In the genomic region with DNA sequence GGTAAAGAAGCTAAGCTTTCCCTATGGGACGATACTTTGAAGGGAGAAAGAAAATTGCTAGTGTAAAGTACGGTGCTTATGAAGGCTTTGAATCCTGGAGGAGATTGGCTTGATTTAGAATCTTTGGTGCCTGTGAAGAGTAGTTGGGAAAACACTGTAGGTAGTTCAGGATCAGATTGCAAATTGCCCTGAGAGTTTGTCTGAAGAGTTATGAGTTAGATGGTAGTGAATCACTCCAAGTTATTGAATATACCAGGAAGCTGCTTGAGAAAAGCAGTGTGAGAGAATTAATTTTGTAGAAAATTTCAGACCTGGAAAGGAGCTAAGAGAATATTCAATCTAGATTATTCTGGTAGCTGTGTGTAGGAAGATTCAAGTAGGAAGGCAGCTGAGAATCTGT, we compare ENCODE assay signal across 23 cellular contexts. TPM values are rescaled to one million over a fixed set of nuclear protein-coding genes. Genes with fewer than 3 reads are reported as not detected.
DNase-seq lines count a peak whose midpoint lies in the region; ATAC-seq, FAIRE-seq and TF ChIP-seq lines count a peak whose summit lies in the region.
"Had no signal": no experiment of that assay in that cellular context is flagged by ENCODE, and none has a peak within 500 bp of the region (broad histone marks: within the 10 kb centered on the region; RNA-seq: fewer than 3 reads in every experiment).

No MANE protein-coding gene starts in this region.

- H2BK20ac ChIP-seq in IMR-90 (ENCODE audit: low read depth, low read length), result no peak overlapping the region

- TF ChIP-seq POLR2A in IMR-90 (IDR thresholded peaks at IDR 0.05; ENCODE audit: low read depth, low read length) (no peak), K562 (conservative IDR thresholded peaks at IDR 0.05) (no peak)

- peaks cover 99% of the 10 kb centered on the region for H3K79me2 ChIP-seq in K562 (ENCODE audit: control insufficient read depth, insufficient read depth, low read length)

- no peak overlapping the region for H3K18ac ChIP-seq in IMR-90 (ENCODE audit: low read depth, low read length)

- intact Hi-C loops in CD8-positive, alpha-beta T cell (cut with DNase I, micrococcal nuclease), result no loop called here
- intact Hi-C loops in IMR-90 (cut with micrococcal nuclease) (no loop called here), K562 (cut with micrococcal nuclease) (loop anchor here (5.0 kb wide), 1 partner anchor 1811 kb away; a partner anchor contains a TSS), upper lobe of right lung (cut with DNase I) (no loop called here)

- peaks cover 95% of the 10 kb centered on the region for H3K4me1 Mint-ChIP-seq in CD8-positive, alpha-beta T cell (ENCODE audit: low read depth)
- H3K4me1 Mint-ChIP-seq in naive B cell, result peaks cover 59 to 78% (median 61%) of the 10 kb centered on the region in 3 donors

- BruUV-seq in IMR-90 (replicated peaks; lab: Mats Ljungman, UMichigan), result no TSS peak
- no TSS peak for BruUV-seq in K562 (replicated peaks; lab: Mats Ljungman, UMichigan)

- H3K27ac ChIP-seq in CD8-positive, alpha-beta T cell (ENCODE audit: low read depth, low read length), result no peak overlapping the region
- no peak overlapping the region for H3K27ac ChIP-seq in IMR-90 (ENCODE audit: insufficient read depth, low read length)
- no peak overlapping the region; the same call in 2 of the 3 replicates for H3K27ac ChIP-seq in K562 (ENCODE audit: extremely low read depth, low read depth, low read length)
- no peak overlapping the region for H3K27ac ChIP-seq in upper lobe of right lung
- H3K27ac ChIP-seq: A549, left ventricle myocardium inferior, neutrophil, Peyer's patch had no signal

- CTCF ChIA-PET in CD8-positive, alpha-beta T cell (lab: Charles Lee), result interaction anchor here (0.9 to 1.0 kb wide), 2 partner anchors 10 to 713 kb away, joined by 3 to 7 read pairs; no protein-coding TSS in a partner anchor
- CTCF ChIA-PET in IMR-90 (lab: Yijun Ruan, JAX) (interaction anchor here (0.8 kb wide), 1 partner anchor 10 kb away, joined by 4 read pairs; no protein-coding TSS in a partner anchor), K562 (lab: Yijun Ruan, JAX; ENCODE audit: low intra/inter-chr PET ratio) (no interaction called here)

- no peak overlapping the region for H3K14ac ChIP-seq in IMR-90 (replicated peaks; ENCODE audit: low read depth, low read length)

- in situ Hi-C loops in IMR-90 (cut with MboI; ENCODE audit: low sequenced_read_pairs), result no loop called here
- in situ Hi-C loops in K562 (cut with MboI), result no loop called here

- H2BK15ac ChIP-seq in IMR-90 (ENCODE audit: low read depth, low read length), result no peak overlapping the region

- H3K4ac ChIP-seq in IMR-90 (ENCODE audit: low read depth, low read length), result no peak overlapping the region

- H3K4me3 ChIP-seq in CD8-positive, alpha-beta T cell (ENCODE audit: low read depth, low read length), result no peak overlapping the region
- H3K4me3 ChIP-seq in IMR-90 (ENCODE audit: insufficient read depth, low read depth, low read length), result no peak overlapping the region
- H3K4me3 ChIP-seq in K562, result no peak overlapping the region
- H3K4me3 ChIP-seq in upper lobe of right lung, result no peak overlapping the region
- H3K4me3 ChIP-seq: A549, left ventricle myocardium inferior, Peyer's patch had no signal

- no peak for DNase-seq in CD8-positive, alpha-beta T cell
- DNase-seq in IMR-90 (peak; percentile 45), K562 (ENCODE audit: extremely low read depth in 1 of 4, low spot score in 3 of 4) (no peak), naive B cell (no peak), NOMO-1 treated with dmso at 0.1 percent for 144 hours (lab: John Stamatoyannopoulos, UW; ENCODE audit: unreplicated experiment) (no peak), upper lobe of right lung (no peak), pons (ENCODE audit: low spot score) (no peak)
- DNase-seq: activated B cell treated with CpG ODN at 0.5 μM for 24 hours; activated CD4-positive, alpha-beta memory T cell treated with anti-CD3 and anti-CD28 coated beads, Interleukin-2, amount 10 ng/mL, durations not matched to agents 7 days and 5 days; activated naive CD4-positive, alpha-beta T cell; activated T-cell treated with anti-CD3 and anti-CD28 coated beads, Interleukin-2, amount 50 U/mL, for 1 hour; BE2C; effector memory CD4-positive, alpha-beta T cell; left ventricle myocardium inferior; NCI-H187; NCI-H2227 treated with DMSO at 0.1 percent for 48 hours; NCI-H774; Peyer's patch; stimulated activated CD4-positive, alpha-beta T cell treated with anti-CD3 and anti-CD28 coated beads, Interleukin-12 subunit alpha, Interleukin-12 subunit beta, amount 100 ng/mL, for 4 hours had no signal

- TF ChIP-seq RAD21 in IMR-90 (IDR thresholded peaks at IDR 0.05; ENCODE audit: low read length), result no peak
- TF ChIP-seq RAD21 in K562 (CRISPR knock-in tag; conservative IDR thresholded peaks at IDR 0.05 in 1 of 2, IDR thresholded peaks at IDR 0.05 in 1 of 2), result no peak

- H3K4me2 ChIP-seq in IMR-90 (ENCODE audit: low read depth, low read length) (no peak overlapping the region), K562 (ENCODE audit: insufficient read depth, low read length) (peak overlapping the region; percentile 42; the same call in 1 of the 2 replicates)
- H3K4me2 ChIP-seq: A549 had no signal

- peaks cover 9% of the 10 kb centered on the region for H3K9me1 ChIP-seq in IMR-90 (ENCODE audit: insufficient read depth, low read length)
- H3K9me1 ChIP-seq in K562 (ENCODE audit: control insufficient read depth, insufficient read depth, low read length), result no peaks in the 10 kb centered on the region

- H3K36me3 ChIP-seq in CD8-positive, alpha-beta T cell (ENCODE audit: insufficient read depth, low read length), result no peaks in the 10 kb centered on the region
- no peaks in the 10 kb centered on the region; the same call in 1 of the 2 replicates for H3K36me3 ChIP-seq in IMR-90 (ENCODE audit: control insufficient read depth, insufficient read depth, low read length)
- no peaks in the 10 kb centered on the region; the same call in 1 of the 3 replicates for H3K36me3 ChIP-seq in K562 (ENCODE audit: control insufficient read depth, insufficient read depth, low read length)
- no peaks in the 10 kb centered on the region for H3K36me3 ChIP-seq in upper lobe of right lung
- H3K36me3 ChIP-seq: BE2C, left ventricle myocardium inferior, neutrophil, Peyer's patch had no signal

- no peak overlapping the region; the same call in 1 of the 2 replicates for H3K9ac ChIP-seq in IMR-90 (ENCODE audit: low read depth, low read length)
- H3K9ac ChIP-seq in K562 (ENCODE audit: insufficient read depth in 1 of 2, low read depth in 2 of 2, low read length in 2 of 2), result no peak overlapping the region

- no peak overlapping the region for H3K23ac ChIP-seq in IMR-90 (ENCODE audit: low read depth, low read length)

- H3K56ac ChIP-seq in IMR-90 (ENCODE audit: extremely low read depth, insufficient read depth, low read length), result no peak overlapping the region

- H2AK5ac ChIP-seq in IMR-90 (ENCODE audit: low read depth, low read length), result no peak overlapping the region

- H2AFZ ChIP-seq in IMR-90 (replicated peaks; ENCODE audit: low read length, poor library complexity) (no peak overlapping the region), K562 (ENCODE audit: low read depth, low read length) (no peak overlapping the region)

- H2BK120ac ChIP-seq in IMR-90 (ENCODE audit: low read depth, low read length), result no peak overlapping the region

- no peak overlapping the region for H4K5ac ChIP-seq in IMR-90 (ENCODE audit: low read depth, low read length)

- H4K20me1 ChIP-seq in IMR-90 (ENCODE audit: insufficient read depth, low read length) (peaks cover 26% of the 10 kb centered on the region), K562 (replicated peaks; ENCODE audit: control insufficient read depth, insufficient read depth, low read length) (peaks cover 4% of the 10 kb centered on the region; the same call in 1 of the 2 replicates)

- peaks cover 74% of the 10 kb centered on the region for H3K4me1 ChIP-seq in CD8-positive, alpha-beta T cell (ENCODE audit: insufficient read depth, low read length)
- H3K4me1 ChIP-seq in IMR-90 (ENCODE audit: control insufficient read depth, insufficient read depth, low read length) (peaks cover 3% of the 10 kb centered on the region), K562 (replicated peaks in 1 of 2; ENCODE audit: control insufficient read depth in 2 of 2, insufficient read depth in 2 of 2, low read length in 2 of 2) (peaks cover 10 to 68% of the 10 kb centered on the region in 2 experiments), upper lobe of right lung (peaks cover 27% of the 10 kb centered on the region)
- H3K4me1 ChIP-seq: A549 had no signal

- H4K91ac ChIP-seq in IMR-90 (ENCODE audit: insufficient read depth, low read depth, low read length), result no peak overlapping the region

- no peak overlapping the region for H2BK5ac ChIP-seq in IMR-90 (ENCODE audit: low read depth, low read length, poor library complexity, severe bottlenecking)

- H3K27me3 ChIP-seq in CD8-positive, alpha-beta T cell (ENCODE audit: insufficient read depth, low read length), result no peaks in the 10 kb centered on the region
- H3K27me3 ChIP-seq in IMR-90 (ENCODE audit: control insufficient read depth, insufficient read depth, low read length) (no peaks in the 10 kb centered on the region), K562 (ENCODE audit: control insufficient read depth in 2 of 2, insufficient read depth in 2 of 2, low read length in 2 of 2) (no peaks in the 10 kb centered on the region), upper lobe of right lung (no peaks in the 10 kb centered on the region)
- H3K27me3 ChIP-seq: BE2C, neutrophil, Peyer's patch had no signal

- no peak overlapping the region for H2AK9ac ChIP-seq in IMR-90 (replicated peaks; ENCODE audit: low read depth, low read length, poor library complexity)

- H3K27ac Mint-ChIP-seq in CD8-positive, alpha-beta T cell, result no peak overlapping the region
- H3K27ac Mint-ChIP-seq in naive B cell, result peak overlapping the region in 4 of 6 donors; percentile 4 to 66 (median 46)
- H3K27ac Mint-ChIP-seq: activated B cell treated with CpG ODN at 0.5 μM for 24 hours; activated CD4-positive, alpha-beta memory T cell treated with anti-CD3 and anti-CD28 coated beads, Interleukin-2, amount 10 ng/mL, durations not matched to agents 7 days and 5 days; T-helper 2 cell treated with Interferon-gamma antibody and Interleukin-4, amounts not matched to agents 5 μg/mL and 100 μg/mL, for 36 hours had no signal

- no peaks in the 10 kb centered on the region for H3K9me3 ChIP-seq in CD8-positive, alpha-beta T cell (ENCODE audit: low read length)
- H3K9me3 ChIP-seq in IMR-90 (ENCODE audit: control insufficient read depth, insufficient read depth, low read length) (no peaks in the 10 kb centered on the region), K562 (replicated peaks; ENCODE audit: control insufficient read depth, insufficient read depth, low read depth, low read length) (no peaks in the 10 kb centered on the region), upper lobe of right lung (no peaks in the 10 kb centered on the region)
- H3K9me3 ChIP-seq: A549, BE2C, left ventricle myocardium inferior, neutrophil, Peyer's patch had no signal

- FAIRE-seq in K562 (lab: Jason Lieb, UNC), result no peak

- H3K79me1 ChIP-seq in IMR-90 (ENCODE audit: low read depth in 1 of 2, low read length in 2 of 2), result peaks cover 32 to 55% of the 10 kb centered on the region in 2 experiments

- ATAC-seq in CD8-positive, alpha-beta T cell, result no peak
- ATAC-seq in IMR-90 (ENCODE audit: low read depth) (peak; percentile 44), K562 (no peak), naive B cell (ENCODE audit: low read depth in 2 of 2) (no peak), GM19328 (IDR thresholded peaks at IDR 0.05; ENCODE audit: unreplicated experiment) (no peak), upper lobe of right lung (no peak)
- ATAC-seq: A549 had no signal

- 100% methylated on average over 2 of the region's 2 CpGs; no CpG with 5 or more reads in 1 of the 2 experiments for WGBS in IMR-90 (ENCODE audit: extremely low coverage in 2 of 2, insufficient read length in 1 of 2), 2 experiments
- WGBS in K562 (ENCODE audit: insufficient coverage, low coverage, missing lambda C conversion rate), result 68% methylated on average over 2 of the region's 2 CpGs

- dilution Hi-C loops in IMR-90 (cut with HindIII; ENCODE audit: low sequenced_read_pairs, unreplicated experiment), result no loop called here

- no peaks in the 10 kb centered on the region for H3K9me3 Mint-ChIP-seq in CD8-positive, alpha-beta T cell
- no peaks in the 10 kb centered on the region for H3K9me3 Mint-ChIP-seq in naive B cell
- H3K9me3 Mint-ChIP-seq: activated B cell treated with CpG ODN at 0.5 μM for 24 hours; activated CD4-positive, alpha-beta memory T cell treated with anti-CD3 and anti-CD28 coated beads, Interleukin-2, amount 10 ng/mL, durations not matched to agents 7 days and 5 days; T-helper 2 cell treated with Interferon-gamma antibody and Interleukin-4, amounts not matched to agents 5 μg/mL and 100 μg/mL, for 36 hours had no signal

- POLR2A ChIA-PET in CD8-positive, alpha-beta T cell (lab: Charles Lee), result interaction anchor here (0.7 to 2.0 kb wide), 2 partner anchors 11 to 17 kb away, joined by 3 to 12 read pairs; a partner anchor contains a TSS
- POLR2A ChIA-PET in IMR-90 (lab: Charles Lee; ENCODE audit: unreplicated experiment) (no interaction called here), K562 (lab: Yijun Ruan, JAX) (interaction anchor here (1.2 to 2.0 kb wide), 5 partner anchors 9 to 39 kb away, joined by 4 to 21 read pairs (median 5); a partner anchor contains a TSS)

- no peak for TF ChIP-seq CTCF in CD8-positive, alpha-beta T cell (IDR thresholded peaks at IDR 0.05)
- TF ChIP-seq CTCF in IMR-90 (conservative IDR thresholded peaks at IDR 0.05; ENCODE audit: low read depth, low read length) (no peak), K562 (IDR thresholded peaks at IDR 0.05 in 2 of 3, conservative IDR thresholded peaks at IDR 0.05 in 1 of 3; ENCODE audit: insufficient read depth in 2 of 3, low read depth in 1 of 3, low read length in 3 of 3) (no peak), upper lobe of right lung (IDR thresholded peaks at IDR 0.05) (no peak)

- H4K8ac ChIP-seq in IMR-90 (ENCODE audit: low read depth in 2 of 2, low read length in 2 of 2), result no peak overlapping the region

- no peaks in the 10 kb centered on the region for H3K27me3 Mint-ChIP-seq in CD8-positive, alpha-beta T cell (ENCODE audit: low read depth)
- no peaks in the 10 kb centered on the region for H3K27me3 Mint-ChIP-seq in naive B cell
- H3K27me3 Mint-ChIP-seq: activated B cell treated with CpG ODN at 0.5 μM for 24 hours; activated CD4-positive, alpha-beta memory T cell treated with anti-CD3 and anti-CD28 coated beads, Interleukin-2, amount 10 ng/mL, durations not matched to agents 7 days and 5 days had no signal

- peaks cover 36% of the 10 kb centered on the region for H3K36me3 Mint-ChIP-seq in CD8-positive, alpha-beta T cell
- H3K36me3 Mint-ChIP-seq in naive B cell, result no peaks in the 10 kb centered on the region

- no peak for TF ChIP-seq EP300 in K562 (IDR thresholded peaks at IDR 0.05; ENCODE audit: low read length)

- H3K4me3 Mint-ChIP-seq in CD8-positive, alpha-beta T cell, result peak overlapping the region; percentile 30
- peak overlapping the region in 1 of 8 donors; percentile 49 for H3K4me3 Mint-ChIP-seq in naive B cell
- H3K4me3 Mint-ChIP-seq: activated B cell treated with CpG ODN at 0.5 μM for 24 hours; activated CD4-positive, alpha-beta memory T cell treated with anti-CD3 and anti-CD28 coated beads, Interleukin-2, amount 10 ng/mL, durations not matched to agents 7 days and 5 days; T-helper 2 cell treated with Interferon-gamma antibody and Interleukin-4, amounts not matched to agents 5 μg/mL and 100 μg/mL, for 36 hours had no signal

RNA-seq across cellular contexts. Expression of a gene that starts 11.5 kb away (rescaled TPM):
- 10 to 100 TPM; 57.6 to 60.8 TPM for total RNA-seq in CD8-positive, alpha-beta T cell
- 29.6 and 46.4 TPM in 2 replicates for total RNA-seq in IMR-90 (2012; rRNA removed)
- polyA plus RNA-seq in IMR-90 (2012; rRNA removed), result 14.1 and 16.4 TPM in 2 replicates
- polyA plus RNA-seq in IMR-90 (2012; cell fraction: cytosol; rRNA removed), result 3.6 and 6.5 TPM in 2 replicates
- 2.6 and 17.5 TPM in 2 replicates for polyA plus RNA-seq in IMR-90 (2012; cell fraction: nucleus; rRNA removed; ENCODE audit: low replicate concordance)
- total RNA-seq in K562 (2011; cell fraction: chromatin; rRNA removed; ENCODE audit: low replicate concordance), result 49.3 and 133 TPM in 2 replicates
- total RNA-seq in K562 (2011; cell fraction: nucleolus; rRNA removed), result 34.5 and 44.9 TPM in 2 replicates
- 56.6 and 71.8 TPM in 2 replicates for total RNA-seq in K562 (2011; cell fraction: nucleoplasm; rRNA removed)
- 18.7 and 20.9 TPM in 2 replicates for total RNA-seq in K562 (2014; rRNA removed)
- 32.0 and 33.4 TPM in 2 replicates for total RNA-seq in K562 (2014; rRNA removed; fragmentation: Illumina TruSeq; extraction: Trizol)
- 28.9 and 29.0 TPM in 2 replicates for total RNA-seq in K562 (2015; rRNA removed; fragmentation: Illumina TruSeq; extraction: Trizol)
- total RNA-seq in K562 (2021), result 25.8 and 25.9 TPM in 2 replicates
- 26.0 and 31.4 TPM in 2 replicates for polyA plus RNA-seq in K562 (2011; rRNA removed)
- polyA plus RNA-seq in K562 (2011; cell fraction: cytosol; rRNA removed), result 6.3 and 9.5 TPM in 2 replicates
- polyA plus RNA-seq in K562 (2011; cell fraction: nucleus; rRNA removed), result 34.5 and 43.8 TPM in 2 replicates
- 11.9 and 17.3 TPM in 2 replicates for polyA plus RNA-seq in K562 (2012)
- polyA plus RNA-seq in K562 (2014; fragmentation: Illumina TruSeq; extraction: Trizol), result 15.4 and 19.8 TPM in 2 replicates
- polyA plus RNA-seq in K562 (2014; fragmentation: Nextera tagmentation; extraction: Ambion mirVana), result 1 to 10 TPM; 5.2 to 8.2 TPM
- polyA plus RNA-seq in K562 (2014; rRNA removed), result 10.9 and 15.1 TPM in 2 replicates
- polyA minus RNA-seq in K562 (2011; rRNA and poly(A)+ RNA removed), result 76.8 and 82.8 TPM in 2 replicates
- polyA minus RNA-seq in K562 (2011; cell fraction: cytosol; rRNA and poly(A)+ RNA removed), result 20.2 and 32.8 TPM in 2 replicates
- 87.9 and 133 TPM in 2 replicates for polyA minus RNA-seq in K562 (2011; cell fraction: nucleus; rRNA and poly(A)+ RNA removed)
- 10 to 100 TPM in 5 of 6 donors, 1 to 10 TPM in 1; 8.4 to 20.6 (median 17.1) TPM for polyA plus RNA-seq in naive B cell (ENCODE audit: low read depth in 6 of 6)
- total RNA-seq in upper lobe of right lung, result 43.6 TPM
